In the genomic region with DNA sequence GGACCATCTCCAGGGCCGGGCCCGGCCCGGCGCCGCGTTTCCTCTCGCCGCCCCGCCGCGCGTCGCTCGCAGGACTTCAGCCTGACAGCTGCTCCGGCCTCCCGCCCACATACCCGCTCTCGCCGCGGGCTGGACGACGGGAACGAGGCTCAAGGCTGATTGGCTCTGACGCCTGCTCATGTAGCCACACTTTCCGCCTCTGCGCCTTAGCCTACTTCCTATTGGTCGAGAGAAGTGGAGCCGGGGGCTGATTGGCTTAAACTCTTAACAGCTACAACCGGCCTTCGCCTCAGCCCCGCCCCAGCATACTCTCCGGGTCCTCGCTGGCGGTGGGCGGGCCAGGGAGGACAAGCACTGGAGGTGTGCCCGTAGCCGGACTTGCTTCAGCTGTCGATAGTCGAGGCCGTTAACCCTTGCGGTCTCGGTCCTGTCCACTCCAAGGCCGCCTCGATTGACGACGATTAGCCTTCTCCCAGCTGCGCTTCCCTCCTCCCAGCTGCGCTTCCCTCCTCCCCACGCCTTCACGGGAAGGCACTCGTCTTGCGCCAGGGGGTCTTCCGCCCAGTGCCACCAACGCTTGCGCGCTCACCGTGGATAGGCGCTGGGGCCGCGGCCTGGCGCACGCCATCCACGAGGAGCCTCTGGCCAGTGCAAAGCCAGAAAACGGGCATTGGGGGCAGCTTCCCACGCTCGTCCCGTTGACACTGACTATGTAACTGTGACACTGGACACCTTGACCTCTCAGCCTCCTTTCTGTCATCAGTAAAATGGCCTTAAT, we compare ENCODE assay signal across 8 cellular contexts. TPM values are rescaled to one million over a fixed set of nuclear protein-coding genes. Genes with fewer than 3 reads are reported as not detected.
DNase-seq lines count a peak whose midpoint lies in the region; ATAC-seq and TF ChIP-seq lines count a peak whose summit lies in the region.

A gene (minus strand): TSS at position 86 of the 778 bp plus-strand sequence. CDS start 79 bp downstream, at position 7.

- no peaks in the 10 kb centered on the region for H3K9me3 Mint-ChIP-seq in activated naive CD8-positive, alpha-beta T cell (ENCODE audit: low read depth)

- WGBS in testis, 2 donors = 0% methylated on average over 32 to 66 of the region's 67 CpGs

- H3K27me3 Mint-ChIP-seq in activated naive CD8-positive, alpha-beta T cell = no peaks in the 10 kb centered on the region

- H3K36me3 Mint-ChIP-seq in activated naive CD8-positive, alpha-beta T cell = peaks cover 11% of the 10 kb centered on the region

- H3K4me3 ChIP-seq in GM08714 (ENCODE audit: low read length) = peak within 1 kb of the TSS; percentile 79
- peak within 1 kb of the TSS; percentile 73 to 97 for H3K4me3 ChIP-seq in testis

- peak within 1 kb of the TSS; percentile 89 to 98 for H3K27ac ChIP-seq in testis

- H3K4me1 Mint-ChIP-seq in activated naive CD8-positive, alpha-beta T cell (ENCODE audit: low read depth) = peaks cover 31% of the 10 kb centered on the region

- H3K9me3 ChIP-seq in testis = no peaks in the 10 kb centered on the region

- TF ChIP-seq POLR2A in testis (IDR thresholded peaks at IDR 0.05) = no peak

- H3K27me3 ChIP-seq in testis = no peaks in the 10 kb centered on the region

- peaks cover 26% of the 10 kb centered on the region for H3K4me1 ChIP-seq in testis

- H3K27ac Mint-ChIP-seq in activated naive CD8-positive, alpha-beta T cell = peak within 1 kb of the TSS; percentile 97

- no peaks in the 10 kb centered on the region for H3K36me3 ChIP-seq in testis (ENCODE audit: low read depth, missing control alignments)

- H3K4me3 Mint-ChIP-seq in activated naive CD8-positive, alpha-beta T cell = peak within 1 kb of the TSS; percentile 100

- intact Hi-C loops in testis (cut with DNase I; ENCODE audit: low total_unique reads) = no loop called here

- TF ChIP-seq CTCF in omental fat pad (IDR thresholded peaks at IDR 0.05) (no peak), testis (IDR thresholded peaks at IDR 0.05) (no peak)

- DNase-seq in NCI-H1092 treated with DMSO at 0.1 percent for 48 hours (lab: John Stamatoyannopoulos, UW) (peak; percentile 98), SKM-1 (lab: John Stamatoyannopoulos, UW; ENCODE audit: unreplicated experiment) (peak; percentile 98), glomerular visceral epithelial cell (ENCODE audit: extremely low spot score) (peak; percentile 98), omental fat pad (ENCODE audit: low spot score) (peak; percentile 97), testis (peak; percentile 100)

- ATAC-seq in HG02610 (IDR thresholded peaks at IDR 0.05; ENCODE audit: unreplicated experiment) = peak; percentile 93
- peak; percentile 99 for ATAC-seq in omental fat pad (ENCODE audit: low FRiP score)

RNA-seq across cellular contexts. Expression of the gene that starts here (rescaled TPM):
- total RNA-seq in omental fat pad = 10 to 100 TPM; 23.1 to 44.0 (median 38.5) TPM
- 10 to 100 TPM; 21.3 to 29.2 TPM for total RNA-seq in testis
- 47.1 TPM for polyA plus RNA-seq in testis (ENCODE audit: insufficient read depth, low read depth, low replicate concordance)

Comparison
In these comparisons a context has a peak if more than half of its experiments do, and no peak if none do; other contexts are left out.
1. Peak in every context shown above with its lines: DNase-seq, ATAC-seq, H3K4me3 ChIP-seq and H3K27ac ChIP-seq.